ENCODE assay signal across 28 cellular contexts in genomic region chr10:34101001-34101400, GRCh38.
"Had no signal": no experiment of that assay in that cellular context is flagged by ENCODE, and none has a peak within 500 bp of the region (broad histone marks: within the 10 kb centered on the region; RNA-seq: fewer than 3 reads in every experiment).

No MANE protein-coding gene starts in this region.

- H3K27me3 ChIP-seq: foreskin keratinocyte, ovary, sigmoid colon, suprapubic skin, tibial artery had no signal

- ATAC-seq: activated CD8-positive, alpha-beta T cell treated with anti-CD3 and anti-CD28 coated beads for 36 hours; activated T-cell treated with anti-CD3 and anti-CD28 coated beads, Interleukin-2, amount 50 U/mL, for 72 hours; esophagus mucosa; foreskin keratinocyte; left ventricle myocardium superior; stimulated activated memory B cell treated with anti-CD40 and anti-IgM and Interleukin-4, amounts not matched to agents 10 μg/mL and 1 μg/mL and 100 μg/mL, for 72 hours; stimulated activated naive CD8-positive, alpha-beta T cell treated with anti-CD3 and anti-CD28 coated beads, Interleukin-15, amount 100 ng/mL, for 72 hours; WTC11 had no signal

- H3K27me3 Mint-ChIP-seq: activated CD8-positive, alpha-beta T cell treated with anti-CD3 and anti-CD28 coated beads for 36 hours; central memory CD8-positive, alpha-beta T cell; naive B cell; stimulated activated memory B cell treated with anti-CD40 and anti-IgM and Interleukin-4, amounts not matched to agents 10 μg/mL and 1 μg/mL and 100 μg/mL, for 72 hours; stimulated activated naive CD8-positive, alpha-beta T cell treated with anti-CD3 and anti-CD28 coated beads, Interleukin-15, amount 100 ng/mL, for 72 hours had no signal

- H3K9me3 ChIP-seq: ovary, sigmoid colon had no signal

- H3K36me3 ChIP-seq: ovary, sigmoid colon, suprapubic skin, tibial artery had no signal

- FAIRE-seq: bronchial epithelial cell, urothelium cell line had no signal

- H3K27ac ChIP-seq: foreskin keratinocyte, suprapubic skin had no signal

- H3K36me3 Mint-ChIP-seq: activated naive CD8-positive, alpha-beta T cell; stimulated activated memory B cell treated with anti-CD40 and anti-IgM and Interleukin-4, amounts not matched to agents 10 μg/mL and 1 μg/mL and 100 μg/mL, for 72 hours had no signal

- H3K27ac Mint-ChIP-seq: activated CD8-positive, alpha-beta T cell treated with anti-CD3 and anti-CD28 coated beads for 36 hours; activated naive CD8-positive, alpha-beta T cell; activated T-cell treated with anti-CD3 and anti-CD28 coated beads, Interleukin-2, amount 50 U/mL, for 72 hours; dendritic cell treated with granulocyte-macrophage colony-stimulating factor and Interleukin-4, amounts not matched to agents 40 ng/mL and 50 ng/mL, for 4 days; endodermal cell; mesothelial cell of epicardium; naive B cell; stimulated activated memory B cell treated with anti-CD40 and anti-IgM and Interleukin-4, amounts not matched to agents 10 μg/mL and 1 μg/mL and 100 μg/mL, for 72 hours; WTC11 had no signal

- DNase-seq: activated CD4-positive, alpha-beta T cell treated with anti-CD3 and anti-CD28 coated beads for 1 hour; activated CD4-positive, alpha-beta T cell treated with anti-CD3 and anti-CD28 coated beads, Interleukin-2, amount 50 U/mL, for 1 hour; activated CD8-positive, alpha-beta T cell treated with anti-CD3 and anti-CD28 coated beads for 36 hours; activated naive CD4-positive, alpha-beta T cell; activated T-cell treated with anti-CD3 and anti-CD28 coated beads for 4 hours; activated T-cell treated with anti-CD3 and anti-CD28 coated beads, Interleukin-2, amount 50 U/mL, for 72 hours; anterior cingulate cortex; endodermal cell; foreskin keratinocyte; left ventricle myocardium superior; naive B cell; ovary; retina; sigmoid colon; stimulated activated CD4-positive, alpha-beta T cell treated with anti-CD3 and anti-CD28 coated beads, Interleukin-4, amount 100 ng/mL, for 1 hour; stimulated activated naive CD8-positive, alpha-beta T cell treated with anti-CD3 and anti-CD28 coated beads, Interleukin-15, amount 100 ng/mL, for 72 hours; T-helper 2 cell; tibial artery had no signal

- H3K4me3 Mint-ChIP-seq: activated CD8-positive, alpha-beta T cell treated with anti-CD3 and anti-CD28 coated beads for 36 hours; activated naive CD8-positive, alpha-beta T cell; activated T-cell treated with anti-CD3 and anti-CD28 coated beads, Interleukin-2, amount 50 U/mL, for 72 hours; central memory CD8-positive, alpha-beta T cell; dendritic cell treated with granulocyte-macrophage colony-stimulating factor and Interleukin-4, amounts not matched to agents 40 ng/mL and 50 ng/mL, for 4 days; endodermal cell; mesothelial cell of epicardium; naive B cell; stimulated activated memory B cell treated with anti-CD40 and anti-IgM and Interleukin-4, amounts not matched to agents 10 μg/mL and 1 μg/mL and 100 μg/mL, for 72 hours; stimulated activated naive CD8-positive, alpha-beta T cell treated with anti-CD3 and anti-CD28 coated beads, Interleukin-15, amount 100 ng/mL, for 72 hours; WTC11 had no signal

- H3K4me1 Mint-ChIP-seq: central memory CD8-positive, alpha-beta T cell; naive B cell; stimulated activated memory B cell treated with anti-CD40 and anti-IgM and Interleukin-4, amounts not matched to agents 10 μg/mL and 1 μg/mL and 100 μg/mL, for 72 hours; stimulated activated naive CD8-positive, alpha-beta T cell treated with anti-CD3 and anti-CD28 coated beads, Interleukin-15, amount 100 ng/mL, for 72 hours had no signal

- H3K4me3 ChIP-seq: ovary, sigmoid colon, suprapubic skin, tibial artery had no signal
